Comparison of ENCODE assay signal across 8 cellular contexts in the genomic region with DNA sequence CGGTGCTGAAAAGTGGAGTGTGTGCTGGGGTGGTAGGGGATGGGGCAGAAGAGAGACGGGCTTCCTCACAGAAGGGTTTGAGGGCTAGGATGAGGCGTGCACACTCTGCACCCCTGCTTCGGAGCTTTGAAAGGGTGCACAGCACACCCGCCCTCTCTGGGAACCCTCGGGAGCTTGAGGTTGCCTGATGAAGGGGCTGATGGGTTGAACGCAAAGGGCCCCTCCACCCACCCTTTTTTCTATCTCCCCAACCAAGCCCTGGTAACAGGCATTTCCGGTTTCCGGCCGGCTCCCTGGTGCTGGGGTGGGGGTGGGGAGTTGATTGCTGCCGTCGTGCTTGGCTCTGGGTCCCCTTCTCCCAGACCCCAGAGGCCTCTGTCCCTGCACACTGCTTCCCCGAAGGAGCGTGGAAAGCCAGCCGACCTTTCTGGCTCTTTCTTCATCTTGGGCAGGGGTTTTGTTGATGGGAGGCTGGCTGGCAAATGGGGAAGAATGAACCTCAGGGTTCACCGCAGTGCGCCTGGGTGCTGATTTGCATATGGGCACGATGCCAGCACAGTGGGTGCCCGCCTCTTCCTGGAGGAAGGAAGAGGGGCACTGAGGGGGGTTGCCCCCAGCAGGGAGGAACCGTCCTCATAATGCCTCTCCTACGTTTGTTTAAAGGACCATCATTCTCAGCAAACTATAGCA. TPM values are rescaled to one million over a fixed set of nuclear protein-coding genes. Genes with fewer than 3 reads are reported as not detected.
DNase-seq lines count a peak whose midpoint lies in the region; ATAC-seq lines count a peak whose summit lies in the region.

No MANE protein-coding gene starts in this region.

- peak overlapping the region; percentile 43 for H2BK15ac ChIP-seq in neuronal stem cell (ENCODE audit: low read length)

- no peak overlapping the region for H2BK12ac ChIP-seq in neuronal stem cell (ENCODE audit: low read length)

- peak overlapping the region; percentile 56 for H3K14ac ChIP-seq in neuronal stem cell (ENCODE audit: low read length)

- H2BK5ac ChIP-seq in neuronal stem cell (ENCODE audit: low read length) = no peak overlapping the region

- H3K79me1 ChIP-seq in neuronal stem cell (ENCODE audit: low read depth, low read length) = no peaks in the 10 kb centered on the region

- no peak overlapping the region for H3K9ac ChIP-seq in neuronal stem cell (ENCODE audit: low read depth, low read length, poor library complexity)

- H3K4me1 ChIP-seq in neuronal stem cell (ENCODE audit: control insufficient read depth in 2 of 2, insufficient read depth in 1 of 2, low read depth in 1 of 2, low read length in 2 of 2) = peaks cover 0 to 2% of the 10 kb centered on the region in 2 donors

- no peak overlapping the region for H4K91ac ChIP-seq in neuronal stem cell (ENCODE audit: low read depth, low read length, poor library complexity)

- H3K27ac ChIP-seq in epithelial cell of prostate (peak overlapping the region; percentile 96), neuronal stem cell (replicated peaks; ENCODE audit: low read length) (no peak overlapping the region)

- no peaks in the 10 kb centered on the region for H3K36me3 ChIP-seq in neuronal stem cell (replicated peaks in 1 of 2; ENCODE audit: control insufficient read depth in 2 of 2, insufficient read depth in 2 of 2, low read length in 2 of 2)

- H3K9me3 ChIP-seq in neuronal stem cell (replicated peaks in 1 of 2; ENCODE audit: control insufficient read depth in 2 of 2, insufficient read depth in 1 of 2, low read depth in 1 of 2, low read length in 2 of 2) = peaks cover 0 to 2% of the 10 kb centered on the region in 2 donors

- no peak overlapping the region for H3K23ac ChIP-seq in neuronal stem cell (ENCODE audit: low read depth, low read length, poor library complexity)

- H3K18ac ChIP-seq in neuronal stem cell (ENCODE audit: low read length) = peak overlapping the region; percentile 44

- no CpG with 5 or more reads among the region's 21 CpGs for WGBS in neuronal stem cell (ENCODE audit: extremely low coverage in 2 of 2, insufficient read length in 2 of 2, insufficient replicate concordance in 1 of 2), 2 donors

- peak; percentile 93 for DNase-seq in CD1c-positive myeloid dendritic cell (ENCODE audit: extremely low spot score)
- DNase-seq in NCI-H2196 treated with DMSO at 0.1 percent for 48 hours (lab: John Stamatoyannopoulos, UW; ENCODE audit: unreplicated experiment) = peak; percentile 68
- peak; percentile 95 for DNase-seq in activated CD8-positive, alpha-beta memory T cell treated with anti-CD3 and anti-CD28 coated beads for 24 hours
- no peak for DNase-seq in epithelial cell of prostate (ENCODE audit: low read depth, low spot score)
- DNase-seq in neuronal stem cell (ENCODE audit: low spot score) = no peak
- peak; percentile 12 for DNase-seq in superior temporal gyrus (ENCODE audit: extremely low spot score)
- DNase-seq in NCI-H1092 (lab: John Stamatoyannopoulos, UW) = no peak

- H2AFZ ChIP-seq in neuronal stem cell (ENCODE audit: low read length) = peak overlapping the region; percentile 76

- no peak overlapping the region for H3K4me2 ChIP-seq in neuronal stem cell (ENCODE audit: insufficient read depth, low read length, poor library complexity, severe bottlenecking)

- H3K27me3 ChIP-seq in neuronal stem cell (ENCODE audit: control insufficient read depth in 3 of 3, insufficient read depth in 3 of 3, low read depth in 1 of 3, low read length in 3 of 3) = no peaks in the 10 kb centered on the region

- ATAC-seq in GM21737 (IDR thresholded peaks at IDR 0.05; ENCODE audit: unreplicated experiment) = peak; percentile 40

- no peak overlapping the region for H2BK120ac ChIP-seq in neuronal stem cell (ENCODE audit: low read depth, low read length)

- H2AK5ac ChIP-seq in neuronal stem cell (ENCODE audit: low read depth, low read length) = peak overlapping the region; percentile 63

- H3K4ac ChIP-seq in neuronal stem cell (ENCODE audit: low read length) = no peak overlapping the region

- peak overlapping the region; percentile 43 for H4K8ac ChIP-seq in neuronal stem cell (ENCODE audit: low read depth, low read length)

- peak overlapping the region in 1 of 2 donors; percentile 58 for H3K4me3 ChIP-seq in neuronal stem cell (ENCODE audit: low read length in 2 of 2)

RNA-seq across cellular contexts. Expression of a gene that starts 29.0 kb away (rescaled TPM):
- polyA plus RNA-seq in neuronal stem cell (2013, experiment 1 of 2) = 0.06 TPM
- 0.04 TPM for polyA plus RNA-seq in neuronal stem cell (2013, experiment 2 of 2)

RNA-seq across cellular contexts. Expression of a gene that starts 34.3 kb away (rescaled TPM):
- polyA plus RNA-seq in neuronal stem cell (2013, experiment 1 of 2) = 0.18 TPM
- 0.14 TPM for polyA plus RNA-seq in neuronal stem cell (2013, experiment 2 of 2)

Comparison
In these comparisons a context has a peak if more than half of its experiments do, and no peak if none do; other contexts are left out.
1. DNase-seq: peak in CD1c-positive myeloid dendritic cell (single experiment), NCI-H2196 treated with DMSO at 0.1 percent for 48 hours (single experiment), activated CD8-positive, alpha-beta memory T cell treated with anti-CD3 and anti-CD28 coated beads for 24 hours (single experiment) and superior temporal gyrus (single experiment); none in epithelial cell of prostate (single experiment), neuronal stem cell (single experiment) and NCI-H1092 (single experiment).